In genomic region chr7:140175221-140176218, GRCh38 we compare ENCODE assay signal across 8 cellular contexts. TPM values are rescaled to one million over a fixed set of nuclear protein-coding genes. Genes with fewer than 3 reads are reported as not detected.
DNase-seq lines count a peak whose midpoint lies in the region; ATAC-seq and TF ChIP-seq lines count a peak whose summit lies in the region.

No MANE protein-coding gene starts in this region.

- H3K9ac ChIP-seq in HUES48 (ENCODE audit: low read depth, low read length) (peak overlapping the region; percentile 48), endodermal cell (ENCODE audit: extremely low read depth, low read length, poor library complexity, severe bottlenecking) (peak overlapping the region; percentile 68), mesendoderm (ENCODE audit: low read length) (peak overlapping the region; percentile 63)

- H3K56ac ChIP-seq in mesendoderm (ENCODE audit: low read length): peak overlapping the region; percentile 84

- H3K4me3 Mint-ChIP-seq in endodermal cell: peak overlapping the region; percentile 78

- H3K79me2 ChIP-seq in mesendoderm (ENCODE audit: control insufficient read depth, insufficient read depth, low read length): peaks cover 20% of the 10 kb centered on the region

- peaks cover 20% of the 10 kb centered on the region for H3K27me3 ChIP-seq in HUES48 (ENCODE audit: control insufficient read depth, insufficient read depth, low read length)
- H3K27me3 ChIP-seq in endodermal cell (ENCODE audit: control insufficient read depth, insufficient read depth, low read length, poor library complexity, severe bottlenecking): peaks cover 15% of the 10 kb centered on the region
- no peaks in the 10 kb centered on the region for H3K27me3 ChIP-seq in mesendoderm (ENCODE audit: insufficient read depth, low read length, poor library complexity)

- peaks cover 19% of the 10 kb centered on the region for H3K4me1 Mint-ChIP-seq in endodermal cell

- WGBS in endodermal cell (ENCODE audit: insufficient coverage in 1 of 2, insufficient read length in 1 of 2), 2 experiments: 0% methylated on average over 28 to 82 of the region's 83 CpGs
- no CpG with 5 or more reads among the region's 83 CpGs for WGBS in mesendoderm (ENCODE audit: extremely low coverage, insufficient coverage, low lambda C conversion rate)

- peaks cover 3% of the 10 kb centered on the region for H3K79me1 ChIP-seq in mesendoderm (ENCODE audit: low read length)

- peak overlapping the region; percentile 78 for H3K4me2 ChIP-seq in mesendoderm (ENCODE audit: low read length)

- peaks cover 26% of the 10 kb centered on the region for H3K27me3 Mint-ChIP-seq in endodermal cell (ENCODE audit: insufficient read depth)

- no peaks in the 10 kb centered on the region for H3K9me3 ChIP-seq in HUES48 (ENCODE audit: control insufficient read depth, insufficient read depth, low read length)
- no peaks in the 10 kb centered on the region for H3K9me3 ChIP-seq in endodermal cell (ENCODE audit: control insufficient read depth, low read length)

- H3K4me1 ChIP-seq in HUES48 (ENCODE audit: control insufficient read depth, insufficient read depth, low read length) (peaks cover 6% of the 10 kb centered on the region; the same call in 1 of the 2 replicates), endodermal cell (ENCODE audit: control insufficient read depth, insufficient read depth, low read length) (no peaks in the 10 kb centered on the region), mesendoderm (ENCODE audit: control insufficient read depth, low read depth, low read length) (no peaks in the 10 kb centered on the region)

- H2BK5ac ChIP-seq in mesendoderm (ENCODE audit: low read length): no peak overlapping the region

- H3K27ac ChIP-seq in HUES48 (ENCODE audit: low read depth, low read length) (peak overlapping the region; percentile 80), endodermal cell (ENCODE audit: low read depth, low read length) (peak overlapping the region; percentile 95), mesendoderm (ENCODE audit: low read depth, low read length) (peak overlapping the region; percentile 72)

- peak overlapping the region; percentile 97 for H3K4ac ChIP-seq in mesendoderm (ENCODE audit: low read depth, low read length)

- H3K18ac ChIP-seq in mesendoderm (ENCODE audit: low read length): peak overlapping the region; percentile 100

- H2BK15ac ChIP-seq in mesendoderm (replicated peaks; ENCODE audit: low read depth): no peak overlapping the region

- DNase-seq in COR-L47 (lab: John Stamatoyannopoulos, UW) (peak; percentile 94), NOMO-1 treated with dmso at 0.1 percent for 144 hours (lab: John Stamatoyannopoulos, UW; ENCODE audit: unreplicated experiment) (peak; percentile 51), endodermal cell (peak; percentile 89), mesendoderm (peak; percentile 98)
- DNase-seq in activated CD8-positive, alpha-beta memory T cell treated with anti-CD3 and anti-CD28 coated beads, Interleukin-2, amount 50 U/mL, for 1 hour (ENCODE audit: extremely low read depth): peak; percentile 91
- DNase-seq in stimulated activated CD8-positive, alpha-beta memory T cell treated with anti-CD3 and anti-CD28 coated beads, Interleukin-12 subunit alpha, Interleukin-12 subunit beta, amount 100 ng/mL, for 4 hours (ENCODE audit: low read depth): peak; percentile 81

- peak overlapping the region; percentile 93 for H2BK120ac ChIP-seq in mesendoderm (ENCODE audit: low read depth, low read length)

- TF ChIP-seq CTCF in endodermal cell (conservative IDR thresholded peaks at IDR 0.05): peak; percentile 86

- no peak overlapping the region for H4K8ac ChIP-seq in mesendoderm (ENCODE audit: low read depth, low read length)

- peak; percentile 47 for ATAC-seq in GM21390 (IDR thresholded peaks at IDR 0.05; ENCODE audit: unreplicated experiment)

- peak overlapping the region; percentile 96 for H3K27ac Mint-ChIP-seq in endodermal cell

- peaks cover 9% of the 10 kb centered on the region for H3K36me3 Mint-ChIP-seq in endodermal cell (ENCODE audit: low read depth)

- H4K5ac ChIP-seq in mesendoderm (ENCODE audit: low read length): no peak overlapping the region

- no peaks in the 10 kb centered on the region for H3K36me3 ChIP-seq in HUES48 (ENCODE audit: control insufficient read depth, insufficient read depth, low read length)
- H3K36me3 ChIP-seq in endodermal cell (ENCODE audit: control insufficient read depth, insufficient read depth, low read length): no peaks in the 10 kb centered on the region
- no peaks in the 10 kb centered on the region for H3K36me3 ChIP-seq in mesendoderm (ENCODE audit: control insufficient read depth, insufficient read depth, low read length)

- no peak overlapping the region for H3K23ac ChIP-seq in mesendoderm (ENCODE audit: low read length)

- H3K9me3 Mint-ChIP-seq in endodermal cell: peaks cover 3% of the 10 kb centered on the region

- no peak overlapping the region for H2AK5ac ChIP-seq in mesendoderm (ENCODE audit: low read length)

- H3K4me3 ChIP-seq in HUES48 (ENCODE audit: low read depth, low read length) (peak overlapping the region; percentile 80), endodermal cell (ENCODE audit: low read length) (peak overlapping the region; percentile 89), mesendoderm (ENCODE audit: low read length) (peak overlapping the region; percentile 74)

RNA-seq across cellular contexts. Expression of gene KDM7A, which starts 1.3 kb away (rescaled TPM):
- 10 to 100 TPM; 22.9 to 24.5 TPM for total RNA-seq in endodermal cell
- polyA plus RNA-seq in endodermal cell (2013, experiment 1 of 2): 12.5 TPM
- 11.5 TPM for polyA plus RNA-seq in endodermal cell (2013, experiment 2 of 2)
- polyA plus RNA-seq in mesendoderm (2013, experiment 1 of 2): 8.2 TPM
- polyA plus RNA-seq in mesendoderm (2013, experiment 2 of 2): 9.2 TPM

Comparison
In these comparisons a context has a peak if more than half of its experiments do, and no peak if none do; other contexts are left out.
1. Peak in every context shown above with its lines: DNase-seq, ATAC-seq, H3K4me3 ChIP-seq and H3K27ac ChIP-seq.